8 cellular contexts compared by ENCODE assay signal in the genomic region with DNA sequence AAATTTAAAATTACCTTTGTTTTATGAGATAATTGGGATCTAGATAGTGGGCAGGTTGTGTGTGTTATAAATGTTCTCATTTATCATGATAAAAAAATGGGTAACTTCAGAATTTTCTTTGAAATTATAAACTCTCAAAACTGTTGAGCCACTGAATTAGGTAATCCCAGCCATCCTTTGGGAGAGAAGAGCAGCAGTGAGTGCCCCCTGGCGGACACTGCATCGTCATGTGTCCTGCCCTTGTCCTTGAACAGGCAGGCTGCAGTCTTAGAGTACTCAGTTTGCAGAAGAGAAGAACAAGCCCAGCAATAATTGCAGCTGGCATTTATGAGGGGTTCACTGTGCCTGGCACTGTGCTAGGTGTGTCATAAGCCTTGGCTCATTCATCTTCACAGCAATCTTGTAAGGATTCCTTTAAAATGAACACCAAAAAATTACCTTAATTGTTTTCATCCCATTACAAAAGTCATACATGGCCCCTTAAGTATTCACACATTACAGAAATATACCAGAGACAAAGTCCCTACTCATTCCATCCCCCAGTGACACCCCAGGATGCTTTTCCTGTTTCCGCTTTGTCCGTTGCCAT.
DNase-seq lines count a peak whose midpoint lies in the region; ATAC-seq and TF ChIP-seq lines count a peak whose summit lies in the region.

No MANE protein-coding gene starts in this region.

- no peak overlapping the region for H3K4me3 ChIP-seq in lower lobe of right lung

- no peaks in the 10 kb centered on the region for H3K36me3 ChIP-seq in lower lobe of right lung

- intact Hi-C loops in lower lobe of right lung (cut with DNase I): no loop called here

- ATAC-seq in HG02798 (IDR thresholded peaks at IDR 0.05; ENCODE audit: poor library complexity, unreplicated experiment) (peak; percentile 54), lower lobe of right lung (peak; percentile 74 to 87), GM21737 (IDR thresholded peaks at IDR 0.05; ENCODE audit: unreplicated experiment) (no peak)

- no peaks in the 10 kb centered on the region for H3K27me3 ChIP-seq in lower lobe of right lung (ENCODE audit: low read depth)

- no peaks in the 10 kb centered on the region for H3K9me3 ChIP-seq in lower lobe of right lung

- TF ChIP-seq CTCF in lower lobe of right lung (IDR thresholded peaks at IDR 0.05): peak; percentile 92

- no peak overlapping the region for H3K27ac ChIP-seq in lower lobe of right lung

- no peaks in the 10 kb centered on the region for H3K4me1 ChIP-seq in lower lobe of right lung

- DNase-seq in COR-L47 (lab: John Stamatoyannopoulos, UW): peak; percentile 77
- peak; percentile 57 to 92 for DNase-seq in NCI-H526 (lab: John Stamatoyannopoulos, UW)
- DNase-seq in activated CD4-positive, alpha-beta T cell treated with anti-CD3 and anti-CD28 coated beads, Interleukin-2, amount 50 U/mL, for 1 hour: peak; percentile 62
- peak; percentile 81 for DNase-seq in dedifferentiated amniotic fluid mesenchymal stem cell (ENCODE audit: extremely low spot score)
- DNase-seq in lower lobe of right lung: peak; percentile 86
- peak; percentile 44 for DNase-seq in stimulated activated CD8-positive, alpha-beta memory T cell treated with anti-CD3 and anti-CD28 coated beads, Interleukin-15, amount 100 ng/mL, for 1 hour (ENCODE audit: low read depth)
